Comparison of ENCODE assay signal across 26 cellular contexts in the genomic region with DNA sequence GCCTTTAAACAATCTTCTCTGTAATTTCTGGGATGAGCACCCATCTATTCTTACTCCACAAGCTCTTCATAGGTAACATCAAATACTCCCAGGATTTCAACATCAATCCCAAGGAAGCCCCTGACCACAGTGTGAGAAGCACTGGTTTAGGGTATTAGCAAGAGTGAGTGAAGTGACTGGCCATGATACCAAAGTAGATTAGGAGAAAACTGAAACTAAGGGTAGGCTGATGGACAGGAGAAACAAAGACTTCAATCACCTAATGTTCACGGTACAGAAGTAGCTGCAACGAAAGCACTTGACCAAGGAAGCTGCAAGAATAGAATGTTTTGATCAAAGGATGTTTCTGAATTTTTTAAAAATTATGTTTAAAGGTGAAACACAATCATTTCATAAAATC. TPM values are rescaled to one million over a fixed set of nuclear protein-coding genes. Genes with fewer than 3 reads are reported as not detected.
DNase-seq lines count a peak whose midpoint lies in the region; ATAC-seq, FAIRE-seq and TF ChIP-seq lines count a peak whose summit lies in the region.
"Had no signal": no experiment of that assay in that cellular context is flagged by ENCODE, and none has a peak within 500 bp of the region (broad histone marks: within the 10 kb centered on the region; RNA-seq: fewer than 3 reads in every experiment).

No MANE protein-coding gene starts in this region.

- POLR2A ChIA-PET in K562 (lab: Yijun Ruan, JAX): interaction anchor here (0.5 to 2.3 kb wide), 13 partner anchors 10 to 322 kb away, joined by 3 to 21 read pairs (median 3); a partner anchor contains a TSS
- POLR2A ChIA-PET in PC-9 (lab: Charles Lee; ENCODE audit: unreplicated experiment): interaction anchor here (0.6 kb wide), 1 partner anchor 356 kb away, joined by 3 read pairs; no protein-coding TSS in a partner anchor

- H3K27me3 Mint-ChIP-seq in neural progenitor cell (ENCODE audit: insufficient read depth, low read depth): no peaks in the 10 kb centered on the region
- H3K27me3 Mint-ChIP-seq: CD4-positive, alpha-beta T cell; CD8-positive, alpha-beta memory T cell had no signal

- no peak for TF ChIP-seq POLR2A in K562 (conservative IDR thresholded peaks at IDR 0.05)

- H3K4me1 Mint-ChIP-seq in neural progenitor cell: no peaks in the 10 kb centered on the region

- peaks cover 5% of the 10 kb centered on the region for H3K9me3 Mint-ChIP-seq in neural progenitor cell
- H3K9me3 Mint-ChIP-seq: CD8-positive, alpha-beta memory T cell; GM23338; H9 had no signal

- peak; percentile 70 for FAIRE-seq in K562 (lab: Jason Lieb, UNC)
- FAIRE-seq: A549, D721Med, GM12878, GM19239 had no signal

- H3K4me2 ChIP-seq in K562 (ENCODE audit: insufficient read depth, low read length): peak overlapping the region; percentile 75
- peak overlapping the region; percentile 16 for H3K4me2 ChIP-seq in neural progenitor cell
- H3K4me2 ChIP-seq in PC-9: no peak overlapping the region
- H3K4me2 ChIP-seq: A549, GM23338 had no signal

- CTCF ChIA-PET in K562 (lab: Yijun Ruan, JAX; ENCODE audit: low intra/inter-chr PET ratio) (no interaction called here), PC-9 (lab: Charles Lee) (no interaction called here)

- intact Hi-C loops in left ventricle myocardium superior (cut with micrococcal nuclease) (no loop called here), K562 (cut with micrococcal nuclease) (loop anchor here (2.0 kb wide), 1 partner anchor 50 kb away; a partner anchor contains a TSS), psoas muscle (cut with DNase I) (no loop called here), PC-9 (cut with micrococcal nuclease; ENCODE audit: unreplicated experiment) (no loop called here)

- H3K27me3 ChIP-seq in cardiac muscle cell (no peaks in the 10 kb centered on the region), K562 (ENCODE audit: control insufficient read depth in 2 of 2, insufficient read depth in 2 of 2, low read length in 2 of 2) (no peaks in the 10 kb centered on the region), neural progenitor cell (no peaks in the 10 kb centered on the region), psoas muscle (ENCODE audit: insufficient read depth in 3 of 3, low read length in 2 of 3) (no peaks in the 10 kb centered on the region), PC-9 (ENCODE audit: insufficient read depth, low read depth) (no peaks in the 10 kb centered on the region)
- H3K27me3 ChIP-seq: BE2C; BLaER1 treated with 17β-estradiol and CSF1 and Interleukin-3, amounts not matched to agents 10 nM and 100 nM had no signal

- H4K20me1 ChIP-seq in K562 (replicated peaks; ENCODE audit: control insufficient read depth, insufficient read depth, low read length) (no peaks in the 10 kb centered on the region), neural progenitor cell (ENCODE audit: low read depth) (peaks cover 10% of the 10 kb centered on the region), PC-9 (ENCODE audit: insufficient read depth) (peaks cover 50% of the 10 kb centered on the region)

- H3K27ac Mint-ChIP-seq in neural progenitor cell: no peak overlapping the region
- H3K27ac Mint-ChIP-seq: CD14-positive monocyte; CD4-positive, alpha-beta T cell; CD8-positive, alpha-beta memory T cell; GM23338; H9 had no signal

- ATAC-seq in left ventricle myocardium superior: no peak
- peak; percentile 61 for ATAC-seq in K562
- ATAC-seq in HG03521 (IDR thresholded peaks at IDR 0.05; ENCODE audit: unreplicated experiment): no peak
- ATAC-seq in psoas muscle: no peak
- ATAC-seq: A549, GM12878, HCT116 had no signal

- H3K9me2 ChIP-seq in PC-9 (ENCODE audit: insufficient read depth): no peaks in the 10 kb centered on the region

- peaks cover 6% of the 10 kb centered on the region for H3K36me3 Mint-ChIP-seq in neural progenitor cell

- TF ChIP-seq CTCF in cardiac muscle cell (IDR thresholded peaks at IDR 0.05; ENCODE audit: low read depth, low read length) (no peak), K562 (IDR thresholded peaks at IDR 0.05 in 2 of 3, conservative IDR thresholded peaks at IDR 0.05 in 1 of 3; ENCODE audit: insufficient read depth in 2 of 3, low read depth in 1 of 3, low read length in 3 of 3) (no peak), neural progenitor cell (IDR thresholded peaks at IDR 0.05) (no peak), psoas muscle (IDR thresholded peaks at IDR 0.05) (no peak), PC-9 (conservative IDR thresholded peaks at IDR 0.05) (no peak)

- WGBS in K562 (ENCODE audit: insufficient coverage, low coverage, missing lambda C conversion rate): 7% methylated on average over 2 of the region's 2 CpGs
- WGBS in psoas muscle, 3 donors: 72 to 84% (median 79%) methylated on average over 2 of the region's 2 CpGs

- no peaks in the 10 kb centered on the region for H3K9me1 ChIP-seq in K562 (ENCODE audit: control insufficient read depth, insufficient read depth, low read length)

- H3K27ac ChIP-seq in cardiac muscle cell: peak overlapping the region; percentile 87
- peak overlapping the region; percentile 77 for H3K27ac ChIP-seq in K562 (ENCODE audit: extremely low read depth, low read depth, low read length)
- H3K27ac ChIP-seq in neural progenitor cell: no peak overlapping the region
- H3K27ac ChIP-seq in psoas muscle: no peak overlapping the region
- H3K27ac ChIP-seq in PC-9: no peak overlapping the region
- H3K27ac ChIP-seq: A549; BLaER1 treated with 17β-estradiol and CSF1 and Interleukin-3, amounts not matched to agents 10 nM and 100 nM had no signal

- TF ChIP-seq EP300 in K562 (IDR thresholded peaks at IDR 0.05; ENCODE audit: low read length): no peak

- H3K9ac ChIP-seq in K562 (ENCODE audit: insufficient read depth in 1 of 2, low read depth in 2 of 2, low read length in 2 of 2) (peak overlapping the region in 1 of 2 experiments; percentile 56; a peak in 2 of 4 replicates), neural progenitor cell (no peak overlapping the region)
- H3K9ac ChIP-seq: BLaER1 treated with 17β-estradiol and CSF1 and Interleukin-3, amounts not matched to agents 10 nM and 100 nM had no signal

- DNase-seq in cardiac muscle cell (ENCODE audit: low read depth in 1 of 2, low spot score in 1 of 2) (no peak), left ventricle myocardium superior (no peak), K562 (ENCODE audit: extremely low read depth in 1 of 4, low spot score in 3 of 4) (peak in 1 of 4 experiments; percentile 41), neural progenitor cell (ENCODE audit: low spot score) (no peak), psoas muscle (no peak), PC-9 (no peak)
- DNase-seq: 8988T; ACHN; AML-193; BE2C; CD4-positive, alpha-beta T cell; CD8-positive, alpha-beta memory T cell; DMS 273 treated with DMSO at 0.1 percent for 48 hours; DMS79; EL; GDM1; H9 had no signal

- H3K36me3 ChIP-seq in cardiac muscle cell (no peaks in the 10 kb centered on the region), K562 (ENCODE audit: control insufficient read depth, insufficient read depth, low read length) (peaks cover 7% of the 10 kb centered on the region; the same call in 2 of the 3 replicates), neural progenitor cell (no peaks in the 10 kb centered on the region), psoas muscle (ENCODE audit: insufficient read depth in 1 of 2, low read depth in 1 of 2) (peaks cover 0 to 2% of the 10 kb centered on the region in 2 donors), PC-9 (ENCODE audit: low read depth) (0 out of 2 replicates have a peak, but pooled peaks cover 5% of the 10 kb centered on the region)
- H3K36me3 ChIP-seq: BE2C had no signal

- in situ Hi-C loops in K562 (cut with MboI): no loop called here

- H3K4me3 Mint-ChIP-seq in neural progenitor cell: no peak overlapping the region
- H3K4me3 Mint-ChIP-seq: CD14-positive monocyte; CD4-positive, alpha-beta T cell; CD8-positive, alpha-beta memory T cell; GM23338; H9 had no signal

- H2AFZ ChIP-seq in K562 (ENCODE audit: low read depth, low read length) (peak overlapping the region; percentile 47; the same call in 1 of the 2 replicates), neural progenitor cell (replicated peaks) (no peak overlapping the region), PC-9 (no peak overlapping the region)
- H2AFZ ChIP-seq: GM23338 had no signal

- H3K4me1 ChIP-seq in cardiac muscle cell (ENCODE audit: low read depth): peaks cover 29% of the 10 kb centered on the region
- H3K4me1 ChIP-seq in K562 (replicated peaks in 1 of 2; ENCODE audit: control insufficient read depth in 2 of 2, insufficient read depth in 2 of 2, low read length in 2 of 2): peaks cover 27 to 38% of the 10 kb centered on the region in 2 experiments
- peaks cover 7% of the 10 kb centered on the region for H3K4me1 ChIP-seq in neural progenitor cell
- peaks cover 7% of the 10 kb centered on the region for H3K4me1 ChIP-seq in psoas muscle
- H3K4me1 ChIP-seq in PC-9 (replicated peaks; ENCODE audit: insufficient read depth): no peaks in the 10 kb centered on the region

- H3F3A ChIP-seq in neural progenitor cell (ENCODE audit: low read depth) (no peaks in the 10 kb centered on the region), PC-9 (ENCODE audit: insufficient read depth, low read depth) (peaks cover 5% of the 10 kb centered on the region; the same call in 1 of the 2 replicates)

- H3K9me3 ChIP-seq in cardiac muscle cell (ENCODE audit: low read depth): no peaks in the 10 kb centered on the region
- H3K9me3 ChIP-seq in K562 (replicated peaks; ENCODE audit: control insufficient read depth, insufficient read depth, low read depth, low read length): no peaks in the 10 kb centered on the region
- no peaks in the 10 kb centered on the region for H3K9me3 ChIP-seq in neural progenitor cell (ENCODE audit: low read depth)
- no peaks in the 10 kb centered on the region for H3K9me3 ChIP-seq in psoas muscle
- H3K9me3 ChIP-seq in PC-9 (ENCODE audit: insufficient read depth, low read depth): no peaks in the 10 kb centered on the region
- H3K9me3 ChIP-seq: A549, BE2C had no signal

- no peak for TF ChIP-seq RAD21 in K562 (CRISPR knock-in tag; conservative IDR thresholded peaks at IDR 0.05 in 1 of 2, IDR thresholded peaks at IDR 0.05 in 1 of 2)

- peaks cover 95% of the 10 kb centered on the region for H3K79me2 ChIP-seq in K562 (ENCODE audit: control insufficient read depth, insufficient read depth, low read length)
- peaks cover 51% of the 10 kb centered on the region for H3K79me2 ChIP-seq in neural progenitor cell (ENCODE audit: low read depth)
- peaks cover 61% of the 10 kb centered on the region for H3K79me2 ChIP-seq in PC-9 (ENCODE audit: low read depth)

- BruUV-seq in K562 (replicated peaks; lab: Mats Ljungman, UMichigan) (no TSS peak), PC-9 (replicated peaks; lab: Mats Ljungman, UMichigan) (no TSS peak)

- no peak overlapping the region for H3K4me3 ChIP-seq in cardiac muscle cell
- no peak overlapping the region for H3K4me3 ChIP-seq in K562
- H3K4me3 ChIP-seq in neural progenitor cell: no peak overlapping the region
- H3K4me3 ChIP-seq in psoas muscle: no peak overlapping the region
- H3K4me3 ChIP-seq in PC-9: no peak overlapping the region
- H3K4me3 ChIP-seq: A549; BLaER1 treated with 17β-estradiol and CSF1 and Interleukin-3, amounts not matched to agents 10 nM and 100 nM; GM12878; GM23338 had no signal

RNA-seq across cellular contexts. Expression of a gene that starts 49.8 kb away (rescaled TPM):
- total RNA-seq in cardiac muscle cell (41.1 and 78.0 TPM in 2 replicates), left ventricle myocardium superior (44.5 TPM), K562 (2014; rRNA removed) (74.6 and 136 TPM in 2 replicates), K562 (2014; rRNA removed; fragmentation: Illumina TruSeq; extraction: Trizol) (59.9 and 67.3 TPM in 2 replicates), K562 (2015; rRNA removed; fragmentation: Illumina TruSeq; extraction: Trizol) (58.5 and 61.7 TPM in 2 replicates), K562 (2021) (89.1 and 90.0 TPM in 2 replicates), neural progenitor cell (ENCODE audit: low replicate concordance) (42.0 and 58.1 TPM in 2 replicates), psoas muscle (10 to 100 TPM; 21.7 to 33.3 (median 27.9) TPM), PC-9 (2021) (85.0 and 107 TPM in 2 replicates)
- polyA plus RNA-seq in cardiac muscle cell (49.9 and 62.3 TPM in 2 replicates), K562 (2011; rRNA removed) (33.6 and 82.0 TPM in 2 replicates), K562 (2014; fragmentation: Illumina TruSeq; extraction: Trizol) (49.8 and 49.9 TPM in 2 replicates), K562 (2014; fragmentation: Nextera tagmentation; extraction: Ambion mirVana) (1 to 10 TPM; 7.7 to 9.6 TPM), K562 (2014; rRNA removed) (49.0 and 50.9 TPM in 2 replicates), psoas muscle (10 to 100 TPM in 2 of 3 donors, 1 to 10 TPM in 1; 6.4 to 12.3 (median 10.7) TPM)
- 221 and 364 TPM in 2 replicates for total RNA-seq in K562 (2011; cell fraction: chromatin; rRNA removed; ENCODE audit: low replicate concordance)
- 125 and 149 TPM in 2 replicates for total RNA-seq in K562 (2011; cell fraction: nucleolus; rRNA removed)
- 218 and 331 TPM in 2 replicates for total RNA-seq in K562 (2011; cell fraction: nucleoplasm; rRNA removed)
- polyA plus RNA-seq in K562 (2011; cell fraction: cytosol; rRNA removed): 36.1 and 51.5 TPM in 2 replicates
- 136 and 225 TPM in 2 replicates for polyA plus RNA-seq in K562 (2011; cell fraction: nucleus; rRNA removed)
- 38.8 and 45.6 TPM in 2 replicates for polyA plus RNA-seq in K562 (2012)
- 80.1 and 153 TPM in 2 replicates for polyA minus RNA-seq in K562 (2011; rRNA and poly(A)+ RNA removed)
- polyA minus RNA-seq in K562 (2011; cell fraction: cytosol; rRNA and poly(A)+ RNA removed): 53.8 and 63.2 TPM in 2 replicates
- polyA minus RNA-seq in K562 (2011; cell fraction: nucleus; rRNA and poly(A)+ RNA removed): 191 and 204 TPM in 2 replicates

Comparison
In these comparisons a context has a peak if more than half of its experiments do, and no peak if none do; other contexts are left out.
1. H3K27ac ChIP-seq: peak in cardiac muscle cell (single experiment) and K562 (single experiment); none in neural progenitor cell (single experiment), psoas muscle (single experiment) and PC-9 (single experiment).